17 cellular contexts compared by ENCODE assay signal in the genomic region with DNA sequence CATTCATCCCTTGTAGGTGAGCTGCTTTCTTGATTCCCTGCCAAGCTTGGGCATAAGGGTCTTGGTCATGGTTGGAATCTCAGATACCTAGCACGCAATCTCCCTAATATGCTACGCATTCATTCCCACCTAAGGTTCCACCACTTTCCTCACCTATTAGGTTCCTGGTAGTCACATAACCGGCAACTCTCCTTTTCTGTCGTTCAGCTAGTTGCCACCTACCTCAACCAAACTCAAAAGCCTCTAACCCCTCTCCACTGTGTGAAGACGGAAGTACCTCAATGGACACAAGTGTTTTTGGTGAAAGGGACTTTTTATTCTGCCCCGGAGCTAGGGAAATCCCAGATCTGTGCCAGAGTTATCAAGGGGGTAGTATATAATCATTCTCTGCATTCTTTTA. TPM values are rescaled to one million over a fixed set of nuclear protein-coding genes. Genes with fewer than 3 reads are reported as not detected.
DNase-seq lines count a peak whose midpoint lies in the region; ATAC-seq and TF ChIP-seq lines count a peak whose summit lies in the region.
"Had no signal": no experiment of that assay in that cellular context is flagged by ENCODE, and none has a peak within 500 bp of the region (broad histone marks: within the 10 kb centered on the region; RNA-seq: fewer than 3 reads in every experiment).

No MANE protein-coding gene starts in this region.

- no peak overlapping the region for H3K4me3 ChIP-seq in Caco-2 (ENCODE audit: low read depth, low read length)

- no peaks in the 10 kb centered on the region for H3K36me3 ChIP-seq in Caco-2 (ENCODE audit: control insufficient read depth, insufficient read depth, low read length)
- H3K36me3 ChIP-seq: breast epithelium, stomach had no signal

- H3K27ac Mint-ChIP-seq in Caco-2 (ENCODE audit: unreplicated experiment) = no peak overlapping the region
- peak overlapping the region; percentile 71 for H3K27ac Mint-ChIP-seq in activated T-helper 2 cell treated with anti-CD3 and anti-CD28 coated beads, Interferon-gamma antibody, Interleukin-2, Interleukin-4, amounts not matched to agents 10 μg/mL and 5 μg/mL and 100 μg/mL, durations not matched to agents 14 hours and 24 hours and 36 hours
- H3K27ac Mint-ChIP-seq in naive thymus-derived CD8-positive, alpha-beta T cell = peak overlapping the region; percentile 95 to 100 (median 98)

- TF ChIP-seq CTCF in 22Rv1 (IDR thresholded peaks at IDR 0.05) (no peak), Caco-2 (IDR thresholded peaks at IDR 0.05; ENCODE audit: insufficient read depth in 1 of 2, low read depth in 1 of 2, low read length in 1 of 2, severe bottlenecking in 1 of 2, unreplicated experiment in 1 of 2) (no peak)

- POLR2A ChIA-PET in Caco-2 (lab: Charles Lee) = no interaction called here
- POLR2A ChIA-PET in naive thymus-derived CD8-positive, alpha-beta T cell (lab: Charles Lee) = interaction anchor here (1.3 to 3.6 kb wide), 5 partner anchors 58 to 175 kb away, joined by 3 to 32 read pairs (median 18); a partner anchor contains a TSS

- H3K4me3 Mint-ChIP-seq in Caco-2 (ENCODE audit: unreplicated experiment) = peak overlapping the region; percentile 23
- H3K4me3 Mint-ChIP-seq in activated T-helper 2 cell treated with anti-CD3 and anti-CD28 coated beads, Interferon-gamma antibody, Interleukin-2, Interleukin-4, amounts not matched to agents 10 μg/mL and 5 μg/mL and 100 μg/mL, durations not matched to agents 14 hours and 24 hours and 36 hours (ENCODE audit: low read depth) = peak overlapping the region; percentile 47
- H3K4me3 Mint-ChIP-seq in naive thymus-derived CD8-positive, alpha-beta T cell = peak overlapping the region in 9 of 10 donors; percentile 25 to 100 (median 95)

- H3K4me1 ChIP-seq in Caco-2 = 0 out of 2 replicates have a peak, but pooled peaks cover 9% of the 10 kb centered on the region

- H3K9me3 ChIP-seq in Caco-2 = no peaks in the 10 kb centered on the region
- H3K9me3 ChIP-seq: breast epithelium, stomach had no signal

- ATAC-seq in naive thymus-derived CD8-positive, alpha-beta T cell = no peak
- ATAC-seq in left colon (no peak), HG03280 (IDR thresholded peaks at IDR 0.05; ENCODE audit: unreplicated experiment) (no peak)

- BruUV-seq in Caco-2 (replicated peaks; lab: Mats Ljungman, UMichigan) = no TSS peak

- no peaks in the 10 kb centered on the region for H3K27me3 ChIP-seq in Caco-2 (replicated peaks; ENCODE audit: control insufficient read depth, insufficient read depth, low read length)
- H3K27me3 ChIP-seq: breast epithelium had no signal

- no peaks in the 10 kb centered on the region for H3K9me3 Mint-ChIP-seq in Caco-2 (ENCODE audit: unreplicated experiment)
- H3K9me3 Mint-ChIP-seq in activated T-helper 2 cell treated with anti-CD3 and anti-CD28 coated beads, Interferon-gamma antibody, Interleukin-2, Interleukin-4, amounts not matched to agents 10 μg/mL and 5 μg/mL and 100 μg/mL, durations not matched to agents 14 hours and 24 hours and 36 hours = no peaks in the 10 kb centered on the region
- no peaks in the 10 kb centered on the region for H3K9me3 Mint-ChIP-seq in naive thymus-derived CD8-positive, alpha-beta T cell
- H3K9me3 Mint-ChIP-seq: HFFc6 had no signal

- intact Hi-C loops in Caco-2 (cut with micrococcal nuclease; ENCODE audit: unreplicated experiment) = loop anchor here (2.0 kb wide), 1 partner anchor 101 kb away; a partner anchor contains a TSS
- intact Hi-C loops in activated T-helper 2 cell treated with anti-CD3 and anti-CD28 coated beads, Interferon-gamma antibody, Interleukin-2, Interleukin-4, amounts not matched to agents 10 μg/mL and 5 μg/mL and 100 μg/mL, durations not matched to agents 14 hours and 24 hours and 36 hours (cut with micrococcal nuclease) = no loop called here
- intact Hi-C loops in left colon (cut with DNase I, micrococcal nuclease) = no loop called here

- DNase-seq in Caco-2 (no peak), foreskin melanocyte (no peak), left colon (no peak), NCI-H2081 (lab: John Stamatoyannopoulos, UW) (no peak)
- DNase-seq in activated T-helper 2 cell treated with anti-CD3 and anti-CD28 coated beads, Interferon-gamma antibody, Interleukin-2, Interleukin-4, amounts not matched to agents 10 μg/mL and 5 μg/mL and 100 μg/mL, durations not matched to agents 14 hours and 24 hours and 36 hours (ENCODE audit: low spot score) = no peak
- DNase-seq in naive thymus-derived CD8-positive, alpha-beta T cell = no peak
- DNase-seq: activated CD4-positive, CD25-positive, alpha-beta regulatory T cell; effector CD4-positive, alpha-beta T cell; EL; HFFc6; KBM-7; NCI-H1417 treated with DMSO at 0.1 percent for 48 hours; NCI-H446; stomach had no signal

- H3K36me3 Mint-ChIP-seq in Caco-2 (ENCODE audit: insufficient read depth, unreplicated experiment) = peaks cover 10% of the 10 kb centered on the region
- H3K36me3 Mint-ChIP-seq in activated T-helper 2 cell treated with anti-CD3 and anti-CD28 coated beads, Interferon-gamma antibody, Interleukin-2, Interleukin-4, amounts not matched to agents 10 μg/mL and 5 μg/mL and 100 μg/mL, durations not matched to agents 14 hours and 24 hours and 36 hours (ENCODE audit: low read depth) = peaks cover 16% of the 10 kb centered on the region
- peaks cover 0 to 16% (median 0%) of the 10 kb centered on the region in 3 donors for H3K36me3 Mint-ChIP-seq in naive thymus-derived CD8-positive, alpha-beta T cell

- CTCF ChIA-PET in Caco-2 (lab: Charles Lee) = no interaction called here

- no peaks in the 10 kb centered on the region for H3K27me3 Mint-ChIP-seq in Caco-2 (ENCODE audit: insufficient read depth, unreplicated experiment)
- H3K27me3 Mint-ChIP-seq in activated T-helper 2 cell treated with anti-CD3 and anti-CD28 coated beads, Interferon-gamma antibody, Interleukin-2, Interleukin-4, amounts not matched to agents 10 μg/mL and 5 μg/mL and 100 μg/mL, durations not matched to agents 14 hours and 24 hours and 36 hours (ENCODE audit: low read depth) = no peaks in the 10 kb centered on the region
- peaks cover 0 to 13% (median 10%) of the 10 kb centered on the region in 5 donors for H3K27me3 Mint-ChIP-seq in naive thymus-derived CD8-positive, alpha-beta T cell

- peak overlapping the region; percentile 86 for H3K27ac ChIP-seq in 22Rv1

- H3K4me1 Mint-ChIP-seq in Caco-2 (ENCODE audit: low read depth, unreplicated experiment) = peaks cover 6% of the 10 kb centered on the region
- peaks cover 35% of the 10 kb centered on the region for H3K4me1 Mint-ChIP-seq in activated T-helper 2 cell treated with anti-CD3 and anti-CD28 coated beads, Interferon-gamma antibody, Interleukin-2, Interleukin-4, amounts not matched to agents 10 μg/mL and 5 μg/mL and 100 μg/mL, durations not matched to agents 14 hours and 24 hours and 36 hours (ENCODE audit: low read depth)
- H3K4me1 Mint-ChIP-seq in naive thymus-derived CD8-positive, alpha-beta T cell = peaks cover 24 to 51% (median 45%) of the 10 kb centered on the region in 4 donors

RNA-seq across cellular contexts. Expression of a gene that starts 1.3 kb away (rescaled TPM):
- total RNA-seq in Caco-2 (2022) (27.1 and 31.3 TPM in 2 replicates), left colon (10 to 100 TPM; 24.5 to 29.0 TPM)
- total RNA-seq in activated T-helper 2 cell treated with anti-CD3 and anti-CD28 coated beads, Interferon-gamma antibody, Interleukin-2, Interleukin-4, amounts not matched to agents 10 μg/mL and 5 μg/mL and 100 μg/mL, durations not matched to agents 14 hours and 24 hours and 36 hours = 38.2 and 44.8 TPM in 2 replicates
- total RNA-seq in naive thymus-derived CD8-positive, alpha-beta T cell = 100 to 1,000 TPM; 105 to 108 TPM
- polyA plus RNA-seq in naive thymus-derived CD8-positive, alpha-beta T cell = 10 to 100 TPM; 37.4 to 41.0 (median 40.7) TPM

Comparison
In these comparisons a context has a peak if more than half of its experiments do, and no peak if none do; other contexts are left out.
1. H3K4me3 Mint-ChIP-seq: peak in every context shown above with its lines; median percentile 95 in naive thymus-derived CD8-positive, alpha-beta T cell; 47 in activated T-helper 2 cell treated with anti-CD3 and anti-CD28 coated beads, Interferon-gamma antibody, Interleukin-2, Interleukin-4, amounts not matched to agents 10 μg/mL and 5 μg/mL and 100 μg/mL, durations not matched to agents 14 hours and 24 hours and 36 hours; 23 in Caco-2.